ENCODE assay signal across 20 cellular contexts in the genomic region with DNA sequence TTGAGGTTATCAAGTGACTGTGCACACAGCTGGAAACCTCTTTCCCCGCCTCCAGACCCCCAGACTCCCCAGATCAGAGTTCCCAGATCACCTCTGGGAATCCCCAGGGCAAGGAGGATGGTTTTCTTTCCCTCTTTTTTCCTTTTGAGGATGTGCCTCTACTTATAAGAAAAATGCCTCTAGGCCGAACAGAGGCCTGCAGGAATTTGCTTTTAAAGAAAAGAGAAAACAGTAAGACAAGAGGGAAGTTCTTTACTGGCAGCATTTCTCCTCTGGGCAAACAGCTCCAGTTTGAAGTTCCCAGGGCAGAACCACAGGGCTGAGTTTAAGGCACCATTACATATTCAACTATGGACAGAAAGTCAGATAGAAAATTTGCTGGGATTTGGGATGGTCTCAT.
"Had no signal": no experiment of that assay in that cellular context is flagged by ENCODE, and none has a peak within 500 bp of the region (broad histone marks: within the 10 kb centered on the region; RNA-seq: fewer than 3 reads in every experiment).

No MANE protein-coding gene starts in this region.

- H3K9me3 Mint-ChIP-seq: stimulated activated memory B cell treated with anti-CD40 and anti-IgM and Interleukin-4, amounts not matched to agents 10 μg/mL and 1 μg/mL and 100 μg/mL, for 72 hours had no signal

- H3K27me3 ChIP-seq: brain microvascular endothelial cell, uterus had no signal

- ATAC-seq: activated CD8-positive, alpha-beta T cell treated with anti-CD3 and anti-CD28 coated beads, Interleukin-2, amount 10 ng/mL, durations not matched to agents 7 days and 5 days; left lobe of liver; naive thymus-derived CD8-positive, alpha-beta T cell; stimulated activated memory B cell treated with anti-CD40 and anti-IgM and Interleukin-4, amounts not matched to agents 10 μg/mL and 1 μg/mL and 100 μg/mL, for 72 hours; T-helper 17 cell had no signal

- H3K4me3 ChIP-seq: uterus had no signal

- H3K4me3 Mint-ChIP-seq: activated CD8-positive, alpha-beta T cell treated with anti-CD3 and anti-CD28 coated beads, Interleukin-2, amount 10 ng/mL, durations not matched to agents 7 days and 5 days; activated naive CD8-positive, alpha-beta T cell; central memory CD8-positive, alpha-beta T cell; naive thymus-derived CD8-positive, alpha-beta T cell; stimulated activated memory B cell treated with anti-CD40 and anti-IgM and Interleukin-4, amounts not matched to agents 10 μg/mL and 1 μg/mL and 100 μg/mL, for 72 hours; T-helper 17 cell had no signal

- FAIRE-seq: frontal cortex, islet of Langerhans had no signal

- H3K27ac ChIP-seq: brain microvascular endothelial cell, epithelial cell of prostate, uterus had no signal

- H3K36me3 ChIP-seq: brain microvascular endothelial cell, uterus had no signal

- H3K27ac Mint-ChIP-seq: activated CD8-positive, alpha-beta T cell treated with anti-CD3 and anti-CD28 coated beads, Interleukin-2, amount 10 ng/mL, durations not matched to agents 7 days and 5 days; activated naive CD8-positive, alpha-beta T cell; naive thymus-derived CD8-positive, alpha-beta T cell; stimulated activated memory B cell treated with anti-CD40 and anti-IgM and Interleukin-4, amounts not matched to agents 10 μg/mL and 1 μg/mL and 100 μg/mL, for 72 hours; T-helper 17 cell had no signal

- H3K9me3 ChIP-seq: uterus had no signal

- H3K36me3 Mint-ChIP-seq: activated naive CD8-positive, alpha-beta T cell; naive thymus-derived CD8-positive, alpha-beta T cell; stimulated activated memory B cell treated with anti-CD40 and anti-IgM and Interleukin-4, amounts not matched to agents 10 μg/mL and 1 μg/mL and 100 μg/mL, for 72 hours had no signal

- H3K4me1 Mint-ChIP-seq: central memory CD8-positive, alpha-beta T cell; naive thymus-derived CD8-positive, alpha-beta T cell; stimulated activated memory B cell treated with anti-CD40 and anti-IgM and Interleukin-4, amounts not matched to agents 10 μg/mL and 1 μg/mL and 100 μg/mL, for 72 hours; T-helper 17 cell had no signal

- DNase-seq: activated CD4-positive, alpha-beta T cell treated with anti-CD3 and anti-CD28 coated beads for 4 hours; activated CD8-positive, alpha-beta memory T cell treated with anti-CD3 and anti-CD28 coated beads, Interleukin-2, amount 50 U/mL, for 4 hours; activated CD8-positive, alpha-beta T cell treated with anti-CD3 and anti-CD28 coated beads, Interleukin-2, amount 10 ng/mL, durations not matched to agents 7 days and 5 days; activated gamma-delta T cell treated with Interleukin-2 at 50 U/mL for 16 hours; activated T-cell treated with anti-CD3 and anti-CD28 coated beads, Interleukin-2, amount 50 U/mL, for 48 hours; brain microvascular endothelial cell; cortex of kidney; effector memory CD4-positive, alpha-beta T cell; head of caudate nucleus; naive thymus-derived CD8-positive, alpha-beta T cell; stimulated activated CD4-positive, alpha-beta T cell treated with anti-CD3 and anti-CD28 coated beads, Interleukin-2, amount 100 ng/mL, for 48 hours; T-helper 17 cell; uterus had no signal

- H3K4me1 ChIP-seq: uterus had no signal

- H3K27me3 Mint-ChIP-seq: activated naive CD8-positive, alpha-beta T cell; central memory CD8-positive, alpha-beta T cell; naive thymus-derived CD8-positive, alpha-beta T cell; stimulated activated memory B cell treated with anti-CD40 and anti-IgM and Interleukin-4, amounts not matched to agents 10 μg/mL and 1 μg/mL and 100 μg/mL, for 72 hours; T-helper 17 cell had no signal
